12 cellular contexts compared by ENCODE assay signal in genomic region chr7:91345449-91345848, GRCh38.
DNase-seq lines count a peak whose midpoint lies in the region; ATAC-seq and TF ChIP-seq lines count a peak whose summit lies in the region.
"Had no signal": no experiment of that assay in that cellular context is flagged by ENCODE, and none has a peak within 500 bp of the region (broad histone marks: within the 10 kb centered on the region; RNA-seq: fewer than 3 reads in every experiment).

No MANE protein-coding gene starts in this region.

- no peaks in the 10 kb centered on the region for H3K36me3 ChIP-seq in adrenal gland (replicated peaks in 1 of 2)

- no peak overlapping the region for H3K4me3 ChIP-seq in adrenal gland

- peak overlapping the region; percentile 52 for H3K27ac Mint-ChIP-seq in dendritic cell treated with granulocyte-macrophage colony-stimulating factor and Interleukin-4, amounts not matched to agents 40 ng/mL and 50 ng/mL, for 4 days
- H3K27ac Mint-ChIP-seq: CD8-positive, alpha-beta T cell; natural killer cell treated with Interleukin-12 subunit alpha and Interleukin-12 subunit beta and Interleukin-15 and Interleukin-18, amount 100 ng/mL, for 72 hours had no signal

- no peaks in the 10 kb centered on the region for H3K9me3 Mint-ChIP-seq in dendritic cell treated with granulocyte-macrophage colony-stimulating factor and Interleukin-4, amounts not matched to agents 40 ng/mL and 50 ng/mL, for 4 days
- H3K9me3 Mint-ChIP-seq: CD8-positive, alpha-beta T cell had no signal

- H3K4me1 Mint-ChIP-seq in dendritic cell treated with granulocyte-macrophage colony-stimulating factor and Interleukin-4, amounts not matched to agents 40 ng/mL and 50 ng/mL, for 4 days (ENCODE audit: low read depth): peaks cover 51% of the 10 kb centered on the region

- H3K27ac ChIP-seq in adrenal gland: no peak overlapping the region
- H3K27ac ChIP-seq: HL-60 had no signal

- 60 to 73% (median 68%) methylated on average over 1 of the region's 1 CpG for WGBS in adrenal gland, 4 donors

- no peak for TF ChIP-seq POLR2A in adrenal gland (IDR thresholded peaks at IDR 0.05)

- H3K4me1 ChIP-seq in adrenal gland (replicated peaks in 1 of 2): peaks cover 0 to 28% of the 10 kb centered on the region in 2 donors

- ATAC-seq in GM19035 (IDR thresholded peaks at IDR 0.05; ENCODE audit: unreplicated experiment) (peak; percentile 80), HG02571 (IDR thresholded peaks at IDR 0.05; ENCODE audit: unreplicated experiment) (peak; percentile 75), HG03378 (IDR thresholded peaks at IDR 0.05; ENCODE audit: unreplicated experiment) (peak; percentile 55)
- ATAC-seq: CD8-positive, alpha-beta T cell; natural killer cell treated with Interleukin-12 subunit alpha and Interleukin-12 subunit beta and Interleukin-15 and Interleukin-18, amount 100 ng/mL, for 72 hours had no signal

- TF ChIP-seq CTCF in adrenal gland (IDR thresholded peaks at IDR 0.05): no peak

- no peaks in the 10 kb centered on the region for H3K9me3 ChIP-seq in adrenal gland (replicated peaks in 1 of 3)

- DNase-seq in activated gamma-delta T cell treated with Interleukin-2 at 50 U/mL for 16 hours: no peak
- DNase-seq in AG20443 (ENCODE audit: low spot score): no peak
- no peak for DNase-seq in adrenal gland
- no peak for DNase-seq in H4 (ENCODE audit: low spot score)
- DNase-seq: CD8-positive, alpha-beta T cell; NCI-H1105 treated with DMSO at 0.1 percent for 48 hours had no signal

- H3K27me3 ChIP-seq in adrenal gland: no peaks in the 10 kb centered on the region

- H3K36me3 Mint-ChIP-seq in dendritic cell treated with granulocyte-macrophage colony-stimulating factor and Interleukin-4, amounts not matched to agents 40 ng/mL and 50 ng/mL, for 4 days (ENCODE audit: low read depth): no peaks in the 10 kb centered on the region
- H3K36me3 Mint-ChIP-seq: CD8-positive, alpha-beta T cell; natural killer cell treated with Interleukin-12 subunit alpha and Interleukin-12 subunit beta and Interleukin-15 and Interleukin-18, amount 100 ng/mL, for 72 hours had no signal

- H3K27me3 Mint-ChIP-seq in dendritic cell treated with granulocyte-macrophage colony-stimulating factor and Interleukin-4, amounts not matched to agents 40 ng/mL and 50 ng/mL, for 4 days: no peaks in the 10 kb centered on the region
- H3K27me3 Mint-ChIP-seq: natural killer cell treated with Interleukin-12 subunit alpha and Interleukin-12 subunit beta and Interleukin-15 and Interleukin-18, amount 100 ng/mL, for 72 hours had no signal

- intact Hi-C loops in dendritic cell treated with granulocyte-macrophage colony-stimulating factor and Interleukin-4, amounts not matched to agents 40 ng/mL and 50 ng/mL, for 4 days (cut with micrococcal nuclease): no loop called here
- intact Hi-C loops in adrenal gland (cut with DNase I): no loop called here

- H3K4me3 Mint-ChIP-seq in dendritic cell treated with granulocyte-macrophage colony-stimulating factor and Interleukin-4, amounts not matched to agents 40 ng/mL and 50 ng/mL, for 4 days: no peak overlapping the region
- H3K4me3 Mint-ChIP-seq: CD8-positive, alpha-beta T cell; natural killer cell treated with Interleukin-12 subunit alpha and Interleukin-12 subunit beta and Interleukin-15 and Interleukin-18, amount 100 ng/mL, for 72 hours had no signal
